2 cellular contexts compared by ENCODE assay signal in the genomic region with DNA sequence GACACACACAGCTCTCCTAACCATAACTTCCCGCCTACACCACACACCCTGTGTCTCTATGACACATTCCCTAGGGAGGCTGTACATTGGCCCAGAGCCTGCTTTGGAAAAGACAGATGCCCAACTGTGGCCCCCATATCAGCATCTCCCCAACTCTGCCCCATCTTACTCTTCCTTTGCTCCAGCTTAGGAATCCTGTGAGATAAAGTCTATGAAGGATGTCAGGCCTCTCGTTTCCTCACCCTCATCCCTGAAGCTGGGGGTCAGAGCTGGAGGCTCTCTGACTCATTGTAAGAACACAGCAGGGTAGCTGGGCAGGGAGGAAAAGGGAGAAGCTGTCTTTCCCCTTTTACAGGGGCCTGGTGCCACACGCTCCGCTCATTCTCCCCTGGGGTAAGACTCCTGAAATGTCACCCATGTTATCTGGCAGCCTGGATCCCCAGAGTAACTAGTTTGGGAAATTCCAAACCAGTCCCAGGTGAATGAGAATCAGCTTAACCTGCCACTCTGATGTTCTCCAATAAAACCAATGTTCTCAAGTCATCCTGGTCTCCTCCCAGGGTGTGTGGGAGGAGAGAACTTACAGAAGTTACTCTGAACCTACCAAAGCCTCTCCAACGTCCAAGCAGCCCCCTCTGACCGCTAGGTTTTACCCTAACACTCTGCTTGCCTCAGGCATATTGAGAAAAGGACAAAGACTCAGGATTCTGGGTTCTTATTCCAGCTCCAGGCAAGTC.
A peak's percentile ranks its signal among the peaks of the same experiment; 100 is the strongest.
TF ChIP-seq lines count a peak whose summit lies in the region.

No MANE protein-coding gene starts in this region.

TF ChIP-seq in IMR-90, 13 proteins besides CTCF, POLR2A, EP300 and RAD21:
- TF ChIP-seq MAZ (IDR thresholded peaks at IDR 0.05; ENCODE audit: borderline replicate concordance, low read depth, low read length) (peak; percentile 73; the same call in 1 of the 2 replicates), CEBPB (IDR thresholded peaks at IDR 0.05; ENCODE audit: low read depth, low read length) (peak; percentile 34; the same call in 1 of the 2 replicates), FOS (IDR thresholded peaks at IDR 0.05; ENCODE audit: low read depth, low read length) (0 out of 2 replicates have a peak, but pooled peaks have one; percentile 19), NFE2L2 (IDR thresholded peaks at IDR 0.05; ENCODE audit: low read depth, low read length) (no peak)

TF ChIP-seq in K562, 482 proteins besides CTCF, POLR2A, EP300 and RAD21:
- TF ChIP-seq, protein P1, sequence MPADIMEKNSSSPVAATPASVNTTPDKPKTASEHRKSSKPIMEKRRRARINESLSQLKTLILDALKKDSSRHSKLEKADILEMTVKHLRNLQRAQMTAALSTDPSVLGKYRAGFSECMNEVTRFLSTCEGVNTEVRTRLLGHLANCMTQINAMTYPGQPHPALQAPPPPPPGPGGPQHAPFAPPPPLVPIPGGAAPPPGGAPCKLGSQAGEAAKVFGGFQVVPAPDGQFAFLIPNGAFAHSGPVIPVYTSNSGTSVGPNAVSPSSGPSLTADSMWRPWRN (IDR thresholded peaks at IDR 0.05; ENCODE audit: low read depth) = no peak
- TF ChIP-seq EGR1 (conservative IDR thresholded peaks at IDR 0.05) = 0 out of 2 replicates have a peak, but pooled peaks have one; percentile 16
TF ChIP-seq in K562: peak in this region for 1.
